ENCODE assay signal across 1 cellular context in genomic region chr13:97109841-97110492, GRCh38.
TF ChIP-seq lines count a peak whose summit lies in the region.

No MANE protein-coding gene starts in this region.

TF ChIP-seq in H1, 55 proteins besides CTCF, POLR2A, EP300 and RAD21 (continued from another document):
- TF ChIP-seq HDAC6 (IDR thresholded peaks at IDR 0.05; ENCODE audit: low read depth, low read length): no peak
